2 cellular contexts compared by ENCODE assay signal in genomic region chr16:63695347-63695746, GRCh38.
TF ChIP-seq lines count a peak whose summit lies in the region.

No MANE protein-coding gene starts in this region.

TF ChIP-seq in GM23338, 12 proteins besides CTCF, POLR2A, EP300 and RAD21:
- no peak for TF ChIP-seq REST (IDR thresholded peaks at IDR 0.05; ENCODE audit: unreplicated experiment)
- TF ChIP-seq EZH2 (IDR thresholded peaks at IDR 0.05; ENCODE audit: low read depth, unreplicated experiment): no peak
- TF ChIP-seq STAT1 (IDR thresholded peaks at IDR 0.05; ENCODE audit: unreplicated experiment): no peak

TF ChIP-seq in H1, 55 proteins besides CTCF, POLR2A, EP300 and RAD21:
- no peak for TF ChIP-seq ZNF274 (IDR thresholded peaks at IDR 0.05; ENCODE audit: borderline replicate concordance, extremely low read depth, low read length)
- TF ChIP-seq CHD1 (IDR thresholded peaks at IDR 0.05; ENCODE audit: low read depth, low read length): no peak
- TF ChIP-seq RXRA (IDR thresholded peaks at IDR 0.05; ENCODE audit: insufficient read depth, low read depth, low read length): no peak
- TF ChIP-seq USF2 (IDR thresholded peaks at IDR 0.05; ENCODE audit: low read length): no peak
- no peak for TF ChIP-seq NRF1 (IDR thresholded peaks at IDR 0.05; ENCODE audit: low read depth, low read length)
- TF ChIP-seq CREB1 (IDR thresholded peaks at IDR 0.05): no peak
- no peak for TF ChIP-seq E2F6 (IDR thresholded peaks at IDR 0.05)
- no peak for TF ChIP-seq TAF1 (IDR thresholded peaks at IDR 0.05; ENCODE audit: low read depth, low read length)
